35 cellular contexts compared by ENCODE assay signal in genomic region chr1:59302297-59302696, GRCh38. TPM values are rescaled to one million over a fixed set of nuclear protein-coding genes. Genes with fewer than 3 reads are reported as not detected.
DNase-seq lines count a peak whose midpoint lies in the region; ATAC-seq, FAIRE-seq and TF ChIP-seq lines count a peak whose summit lies in the region.
"Had no signal": no experiment of that assay in that cellular context is flagged by ENCODE, and none has a peak within 500 bp of the region (broad histone marks: within the 10 kb centered on the region; RNA-seq: fewer than 3 reads in every experiment).

No MANE protein-coding gene starts in this region.

- no peak for ATAC-seq in K562
- no peak for ATAC-seq in psoas muscle
- ATAC-seq in Right ventricle myocardium inferior: no peak
- ATAC-seq in HG02840 (IDR thresholded peaks at IDR 0.05; ENCODE audit: low FRiP score, unreplicated experiment): no peak
- no peak for ATAC-seq in lower lobe of right lung
- ATAC-seq: A549; CD8-positive, alpha-beta T cell had no signal

- H4K20me1 ChIP-seq in K562 (replicated peaks; ENCODE audit: control insufficient read depth, insufficient read depth, low read length) (no peaks in the 10 kb centered on the region), H1 (replicated peaks in 1 of 2; ENCODE audit: control insufficient read depth in 1 of 2, insufficient read depth in 2 of 2, low read length in 2 of 2) (no peaks in the 10 kb centered on the region)
- H4K20me1 ChIP-seq: BLaER1; BLaER1 treated with 17β-estradiol and CSF1 and Interleukin-3, amounts not matched to agents 10 nM and 100 nM had no signal

- no peaks in the 10 kb centered on the region for H3K27me3 ChIP-seq in K562 (ENCODE audit: control insufficient read depth in 2 of 2, insufficient read depth in 2 of 2, low read length in 2 of 2)
- H3K27me3 ChIP-seq in H1 (replicated peaks in 1 of 4; ENCODE audit: control insufficient read depth in 3 of 4, extremely low read depth in 1 of 4, insufficient read depth in 3 of 4, low read length in 3 of 4): no peaks in the 10 kb centered on the region
- no peaks in the 10 kb centered on the region for H3K27me3 ChIP-seq in psoas muscle (ENCODE audit: insufficient read depth in 3 of 3, low read length in 2 of 3)
- no peaks in the 10 kb centered on the region for H3K27me3 ChIP-seq in lower lobe of right lung (ENCODE audit: low read depth)
- H3K27me3 ChIP-seq: BE2C; BLaER1; BLaER1 treated with 17β-estradiol and CSF1 and Interleukin-3, amounts not matched to agents 10 nM and 100 nM had no signal

- H3K23me2 ChIP-seq in H1 (ENCODE audit: low read depth, low read length): no peaks in the 10 kb centered on the region

- no peak overlapping the region for H2AK5ac ChIP-seq in H1 (ENCODE audit: low read depth, low read length)

- no peak overlapping the region for H2BK12ac ChIP-seq in H1 (ENCODE audit: low read depth, low read length)

- POLR2A ChIA-PET in HEK293 (lab: Yijun Ruan, JAX): no interaction called here
- POLR2A ChIA-PET in K562 (lab: Yijun Ruan, JAX): no interaction called here
- POLR2A ChIA-PET in H1 (lab: Charles Lee; ENCODE audit: partially characterized antibody): no interaction called here

- no peaks in the 10 kb centered on the region; the same call in 1 of the 2 replicates for H3K79me1 ChIP-seq in H1 (ENCODE audit: low read depth, low read length)

- H2BK15ac ChIP-seq in H1 (ENCODE audit: low read length): no peak overlapping the region

- DNase-seq in K562 (ENCODE audit: extremely low read depth in 1 of 4, low spot score in 3 of 4) (no peak), H1 (ENCODE audit: low read depth in 1 of 2, low spot score in 2 of 2) (no peak), psoas muscle (no peak), Right ventricle myocardium inferior (ENCODE audit: missing footprints) (no peak), MV-4-11 (lab: John Stamatoyannopoulos, UW) (no peak), lower lobe of right lung (no peak)
- DNase-seq: 8988T; ACHN; AML-193; BE2C; C1 segment of cervical spinal cord; Caco-2; Calu3; CD4-positive, alpha-beta memory T cell; CD4-positive, alpha-beta T cell; CD4-positive, CD25-positive, alpha-beta regulatory T cell; CD8-positive, alpha-beta memory T cell; CD8-positive, alpha-beta T cell; COR-L47; DMS 273 treated with DMSO at 0.1 percent for 48 hours; DMS153; DMS53; DMS79; DMS79 treated with DMSO at 0.1 percent for 48 hours; DND-41; EL had no signal

- H3K23ac ChIP-seq in H1 (ENCODE audit: insufficient read length): no peak overlapping the region

- WGBS in K562 (ENCODE audit: insufficient coverage, low coverage, missing lambda C conversion rate): 50% methylated on average over 1 of the region's 1 CpG
- WGBS in H1 (ENCODE audit: extremely low coverage in 1 of 2, insufficient coverage in 1 of 2, insufficient read length in 1 of 2, insufficient replicate concordance in 2 of 2, low coverage in 1 of 2, low lambda C conversion rate in 2 of 2, missing lambda C conversion rate in 1 of 2), 2 experiments: 100% methylated on average over 1 of the region's 1 CpG; no CpG with 5 or more reads in 1 of the 2 experiments
- WGBS in psoas muscle, 3 donors: 98 to 100% (median 99%) methylated on average over 1 of the region's 1 CpG

- no peak overlapping the region for H4K5ac ChIP-seq in H1 (ENCODE audit: insufficient read length, low read depth, low read length)

- no peak overlapping the region for H4K91ac ChIP-seq in H1 (replicated peaks; ENCODE audit: insufficient read length, low read length)

- H4K8ac ChIP-seq in H1 (ENCODE audit: extremely low read depth, insufficient read depth, low read length): no peak overlapping the region

- H2AFZ ChIP-seq in K562 (ENCODE audit: low read depth, low read length) (no peak overlapping the region), H1 (ENCODE audit: low read length) (no peak overlapping the region)

- H3K56ac ChIP-seq in H1 (replicated peaks; ENCODE audit: insufficient read length, low read depth, low read length): no peak overlapping the region

- in situ Hi-C loops in K562 (cut with MboI): no loop called here

- H3K36me3 ChIP-seq in HEK293 (ENCODE audit: control insufficient read depth in 2 of 2, insufficient read depth in 1 of 2, low read length in 2 of 2) (no peaks in the 10 kb centered on the region), K562 (ENCODE audit: control insufficient read depth, insufficient read depth, low read length) (no peaks in the 10 kb centered on the region), H1 (ENCODE audit: control insufficient read depth in 2 of 4, insufficient read depth in 4 of 4, low read length in 3 of 4) (no peaks in the 10 kb centered on the region; a peak in 1 of 8 replicates), psoas muscle (ENCODE audit: insufficient read depth in 1 of 2, low read depth in 1 of 2) (no peaks in the 10 kb centered on the region), lower lobe of right lung (no peaks in the 10 kb centered on the region)
- H3K36me3 ChIP-seq: BE2C had no signal

- no peak overlapping the region for H3K14ac ChIP-seq in H1 (ENCODE audit: insufficient read length)

- H3K27ac ChIP-seq in HEK293 (ENCODE audit: extremely low read depth, low read depth, low read length) (no peak overlapping the region), K562 (ENCODE audit: extremely low read depth, low read depth, low read length) (no peak overlapping the region), H1 (ENCODE audit: low read depth, low read length) (no peak overlapping the region), psoas muscle (peak overlapping the region; percentile 38), lower lobe of right lung (no peak overlapping the region)
- H3K27ac ChIP-seq: 22Rv1; A549; BLaER1; BLaER1 treated with 17β-estradiol and CSF1 and Interleukin-3, amounts not matched to agents 10 nM and 100 nM; C4-2B had no signal

- H3K4me1 ChIP-seq in HEK293 (ENCODE audit: control insufficient read depth, insufficient read depth, low read length) (no peaks in the 10 kb centered on the region), K562 (replicated peaks in 1 of 2; ENCODE audit: control insufficient read depth in 2 of 2, insufficient read depth in 2 of 2, low read length in 2 of 2) (peaks cover 5 to 14% of the 10 kb centered on the region in 2 experiments), H1 (replicated peaks in 1 of 4; ENCODE audit: control insufficient read depth in 3 of 4, insufficient read depth in 4 of 4, low read length in 3 of 4) (peaks cover 0 to 5% (median 0%) of the 10 kb centered on the region in 4 experiments; a peak in 1 of 7 replicates), psoas muscle (peaks cover 27% of the 10 kb centered on the region), lower lobe of right lung (peaks cover 18% of the 10 kb centered on the region)
- H3K4me1 ChIP-seq: BE2C, Caco-2 had no signal

- H2BK120ac ChIP-seq in H1 (replicated peaks; ENCODE audit: low read depth, low read length): no peak overlapping the region

- no peak overlapping the region for H3K18ac ChIP-seq in H1 (ENCODE audit: extremely low read depth, low read length)

- H2BK5ac ChIP-seq in H1 (ENCODE audit: low read depth, low read length): no peak overlapping the region

- CTCF ChIA-PET in HEK293 (lab: Yijun Ruan, JAX) (interaction anchor here (0.7 kb wide), 1 partner anchor 30 kb away, joined by 3 read pairs; no protein-coding TSS in a partner anchor), K562 (lab: Yijun Ruan, JAX; ENCODE audit: low intra/inter-chr PET ratio) (no interaction called here), H1 (lab: Charles Lee; ENCODE audit: partially characterized antibody) (no interaction called here)

- TF ChIP-seq CTCF in HEK293 (tag by site-specific recombination; IDR thresholded peaks at IDR 0.05) (no peak), K562 (IDR thresholded peaks at IDR 0.05 in 2 of 3, conservative IDR thresholded peaks at IDR 0.05 in 1 of 3; ENCODE audit: insufficient read depth in 2 of 3, low read depth in 1 of 3, low read length in 3 of 3) (no peak), H1 (IDR thresholded peaks at IDR 0.05; ENCODE audit: control extremely low read depth in 1 of 3, insufficient read depth in 1 of 3, low read depth in 1 of 3, low read length in 3 of 3) (no peak), psoas muscle (IDR thresholded peaks at IDR 0.05) (no peak), lower lobe of right lung (IDR thresholded peaks at IDR 0.05) (no peak)

- TF ChIP-seq POLR2A in K562 (conservative IDR thresholded peaks at IDR 0.05) (no peak), H1 (IDR thresholded peaks at IDR 0.05; ENCODE audit: control extremely low read depth in 1 of 2, low read depth in 2 of 2, low read length in 2 of 2) (no peak)

- no peak overlapping the region for H3K4ac ChIP-seq in H1 (replicated peaks; ENCODE audit: insufficient read length, low read depth, low read length)

- TF ChIP-seq RAD21 in K562 (CRISPR knock-in tag; conservative IDR thresholded peaks at IDR 0.05 in 1 of 2, IDR thresholded peaks at IDR 0.05 in 1 of 2): no peak
- TF ChIP-seq RAD21 in H1 (IDR thresholded peaks at IDR 0.05 in 1 of 2, conservative IDR thresholded peaks at IDR 0.05 in 1 of 2; ENCODE audit: low read depth in 2 of 2, low read length in 2 of 2): no peak

- TF ChIP-seq EP300 in K562 (IDR thresholded peaks at IDR 0.05; ENCODE audit: low read length): no peak
- no peak for TF ChIP-seq EP300 in H1 (IDR thresholded peaks at IDR 0.05; ENCODE audit: borderline replicate concordance in 1 of 2, low read depth in 2 of 2, low read length in 2 of 2)

- intact Hi-C loops in K562 (cut with micrococcal nuclease) (no loop called here), psoas muscle (cut with DNase I) (no loop called here), Right ventricle myocardium inferior (cut with DNase I) (no loop called here), lower lobe of right lung (cut with DNase I) (no loop called here)

- H3K9me3 ChIP-seq in HEK293 (ENCODE audit: control insufficient read depth, insufficient read depth, low read depth, low read length) (no peaks in the 10 kb centered on the region), K562 (replicated peaks; ENCODE audit: control insufficient read depth, insufficient read depth, low read depth, low read length) (no peaks in the 10 kb centered on the region; the same call in 1 of the 2 replicates), H1 (ENCODE audit: insufficient read depth in 2 of 2, low read depth in 1 of 2, low read length in 1 of 2) (peaks cover 0 to 3% of the 10 kb centered on the region in 2 experiments; a peak in 2 of 4 replicates), psoas muscle (peaks cover 12% of the 10 kb centered on the region), lower lobe of right lung (peaks cover 17% of the 10 kb centered on the region)
- H3K9me3 ChIP-seq: A549, BE2C, Caco-2 had no signal

- H3K4me2 ChIP-seq in K562 (ENCODE audit: insufficient read depth, low read length): no peak overlapping the region
- H3K4me2 ChIP-seq in H1 (ENCODE audit: insufficient read depth in 1 of 2, low read depth in 2 of 2, low read length in 2 of 2): no peak overlapping the region
- H3K4me2 ChIP-seq: A549, BLaER1 had no signal

- H3K79me2 ChIP-seq in K562 (ENCODE audit: control insufficient read depth, insufficient read depth, low read length) (no peaks in the 10 kb centered on the region; the same call in 2 of the 3 replicates), H1 (ENCODE audit: control insufficient read depth in 1 of 2, insufficient read depth in 2 of 2, low read length in 2 of 2) (0 out of 4 replicates have a peak, but pooled peaks cover 0 to 4% of the 10 kb centered on the region in 2 experiments)

- H3K4me3 ChIP-seq in HEK293 (ENCODE audit: low read depth, low read length) (no peak overlapping the region), K562 (no peak overlapping the region), H1 (ENCODE audit: extremely low read depth in 1 of 4, insufficient read depth in 2 of 4, low read depth in 3 of 4, low read length in 4 of 4) (no peak overlapping the region), psoas muscle (no peak overlapping the region), lower lobe of right lung (no peak overlapping the region)
- H3K4me3 ChIP-seq: A549; BLaER1; BLaER1 treated with 17β-estradiol and CSF1 and Interleukin-3, amounts not matched to agents 10 nM and 100 nM had no signal

- H3K9ac ChIP-seq in K562 (ENCODE audit: insufficient read depth in 1 of 2, low read depth in 2 of 2, low read length in 2 of 2): no peak overlapping the region
- H3K9ac ChIP-seq in H1 (replicated peaks in 1 of 4; ENCODE audit: extremely low read depth in 1 of 4, low read depth in 3 of 4, low read length in 3 of 4): no peak overlapping the region
- H3K9ac ChIP-seq: BLaER1; BLaER1 treated with 17β-estradiol and CSF1 and Interleukin-3, amounts not matched to agents 10 nM and 100 nM had no signal

- H3K9me1 ChIP-seq in K562 (ENCODE audit: control insufficient read depth, insufficient read depth, low read length): no peaks in the 10 kb centered on the region

- FAIRE-seq in K562 (lab: Jason Lieb, UNC) (no peak), H1 (lab: Jason Lieb, UNC) (no peak)
- FAIRE-seq: A204.1, A549, D721Med had no signal

- no peak overlapping the region for H2BK20ac ChIP-seq in H1 (ENCODE audit: low read length)

- no TSS peak for BruUV-seq in K562 (replicated peaks; lab: Mats Ljungman, UMichigan)

RNA-seq across cellular contexts. Expression of gene FGGY, which starts 5.4 kb away (rescaled TPM):
- 24.6 and 32.7 TPM in 2 replicates for total RNA-seq in K562 (2011; cell fraction: chromatin; rRNA removed; ENCODE audit: low replicate concordance)
- 11.2 and 13.0 TPM in 2 replicates for total RNA-seq in K562 (2011; cell fraction: nucleolus; rRNA removed)
- total RNA-seq in K562 (2011; cell fraction: nucleoplasm; rRNA removed): 22.0 and 23.1 TPM in 2 replicates
- 10.4 and 10.8 TPM in 2 replicates for total RNA-seq in K562 (2014; rRNA removed)
- 15.0 and 17.6 TPM in 2 replicates for total RNA-seq in K562 (2014; rRNA removed; fragmentation: Illumina TruSeq; extraction: Trizol)
- 17.9 and 19.2 TPM in 2 replicates for total RNA-seq in K562 (2015; rRNA removed; fragmentation: Illumina TruSeq; extraction: Trizol)
- 10.6 and 12.1 TPM in 2 replicates for total RNA-seq in K562 (2021)
- 9.7 TPM in 2 replicates for polyA plus RNA-seq in K562 (2011; rRNA removed)
- 5.6 and 10.0 TPM in 2 replicates for polyA plus RNA-seq in K562 (2011; cell fraction: cytosol; rRNA removed)
- polyA plus RNA-seq in K562 (2011; cell fraction: nucleus; rRNA removed): 7.6 and 11.6 TPM in 2 replicates
- 11.1 and 43.7 TPM in 2 replicates for polyA plus RNA-seq in K562 (2012)
- 11.4 and 13.1 TPM in 2 replicates for polyA plus RNA-seq in K562 (2014; fragmentation: Illumina TruSeq; extraction: Trizol)
- polyA plus RNA-seq in K562 (2014; fragmentation: Nextera tagmentation; extraction: Ambion mirVana): 10 to 100 TPM; 12.6 to 15.4 TPM
- polyA plus RNA-seq in K562 (2014; rRNA removed): 11.7 and 12.3 TPM in 2 replicates
- polyA minus RNA-seq in K562 (2011; rRNA and poly(A)+ RNA removed): 20.1 and 26.5 TPM in 2 replicates
- polyA minus RNA-seq in K562 (2011; cell fraction: cytosol; rRNA and poly(A)+ RNA removed): 6.1 and 6.9 TPM in 2 replicates
- 19.9 and 37.7 TPM in 2 replicates for polyA minus RNA-seq in K562 (2011; cell fraction: nucleus; rRNA and poly(A)+ RNA removed)
- 10.3 and 13.8 TPM in 2 replicates for total RNA-seq in H1 (2021; fragmentation: NEBNext Ultra II Directional; extraction: Animal tissue kit (Norgen Biotek cat#: 25700))
- polyA plus RNA-seq in H1 (2011; rRNA removed): 12.0 and 12.5 TPM in 2 replicates
- 13.1 TPM for polyA plus RNA-seq in H1 (2011; cell fraction: cytosol; rRNA removed)
- polyA plus RNA-seq in H1 (2011; cell fraction: nucleus; rRNA removed): 13.2 TPM
- 9.4 to 12.2 TPM (median 10.7 TPM) in 4 replicates for polyA plus RNA-seq in H1 (2012, experiment 1 of 2)
- 4.6 TPM for polyA plus RNA-seq in H1 (2012, experiment 2 of 2)
- polyA plus RNA-seq in H1 (2013, experiment 1 of 2): 3.4 TPM
- polyA plus RNA-seq in H1 (2013, experiment 2 of 2): 5.0 TPM
- 30.5 and 40.2 TPM in 2 replicates for polyA minus RNA-seq in H1 (2011; rRNA and poly(A)+ RNA removed)
- 11.7 TPM for polyA minus RNA-seq in H1 (2011; cell fraction: cytosol; rRNA and poly(A)+ RNA removed)
- polyA minus RNA-seq in H1 (2011; cell fraction: nucleus; rRNA and poly(A)+ RNA removed): 58.0 TPM
- total RNA-seq in psoas muscle: 10 to 100 TPM; 46.5 to 72.2 (median 55.8) TPM
- polyA plus RNA-seq in psoas muscle: 10 to 100 TPM; 11.9 to 26.4 (median 21.3) TPM
- 28.5 TPM for total RNA-seq in Right ventricle myocardium inferior
- 31.4 TPM for total RNA-seq in lower lobe of right lung

Comparison
In these comparisons a context has a peak if more than half of its experiments do, and no peak if none do; other contexts are left out.
1. Of the 44 proteins assayed by ChIP-seq in both K562 and HEK293: peak only in K562: none; only in HEK293: none; in both: ZNF146; in neither: 43.